ENCODE assay signal across 35 cellular contexts in the genomic region with DNA sequence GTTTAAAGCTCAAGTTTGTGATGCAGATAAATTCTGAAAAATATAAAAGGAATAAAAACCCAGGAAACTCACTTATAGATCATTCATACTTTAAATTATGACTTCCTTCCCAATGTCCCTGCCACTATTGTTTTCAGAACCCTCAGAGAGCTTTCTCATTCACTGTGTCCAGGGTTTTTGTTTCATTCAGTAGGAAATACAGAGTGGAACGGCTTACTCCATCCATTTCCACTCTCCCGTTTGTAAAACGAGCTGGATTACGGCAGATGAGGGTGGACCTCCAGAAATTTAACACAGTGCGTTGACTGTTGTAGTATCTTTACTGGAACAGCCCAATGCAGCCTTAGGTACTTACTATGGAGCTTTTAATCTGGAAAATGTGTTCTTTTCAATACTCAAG. TPM values are rescaled to one million over a fixed set of nuclear protein-coding genes. Genes with fewer than 3 reads are reported as not detected.
"Had no signal": no experiment of that assay in that cellular context is flagged by ENCODE, and none has a peak within 500 bp of the region (broad histone marks: within the 10 kb centered on the region; RNA-seq: fewer than 3 reads in every experiment).

No MANE protein-coding gene starts in this region.

- H3K36me3 Mint-ChIP-seq: memory B cell, mesothelial cell of epicardium, naive B cell had no signal

- H3K4me3 ChIP-seq: hepatocyte, left lung, left ventricle myocardium inferior, lower lobe of right lung, lung, mucosa of descending colon had no signal

- H3K27ac ChIP-seq: hepatocyte, left lung, left ventricle myocardium inferior, lower lobe of right lung had no signal

- FAIRE-seq: islet of Langerhans, keratinocyte, kidney had no signal

- H3K4me1 Mint-ChIP-seq: immature natural killer cell had no signal

- H3K79me2 ChIP-seq: hepatocyte had no signal

- H3K4me2 ChIP-seq: hepatocyte had no signal

- H3K27ac Mint-ChIP-seq: immature natural killer cell; memory B cell; mesothelial cell of epicardium; naive B cell; naive thymus-derived CD4-positive, alpha-beta T cell; naive thymus-derived CD8-positive, alpha-beta T cell had no signal

- H3K4me3 Mint-ChIP-seq: immature natural killer cell; memory B cell; mesothelial cell of epicardium; naive B cell; naive thymus-derived CD4-positive, alpha-beta T cell; naive thymus-derived CD8-positive, alpha-beta T cell had no signal

- H3K9me3 Mint-ChIP-seq: immature natural killer cell had no signal

- ATAC-seq: left cardiac atrium; left colon; left lobe of liver; left lung; left ventricle myocardium superior; lower lobe of right lung; mucosa of descending colon; naive thymus-derived CD4-positive, alpha-beta T cell; naive thymus-derived CD8-positive, alpha-beta T cell had no signal

- DNase-seq: hippocampal formation; hypothalamus; immature natural killer cell; islet precursor cell; kidney; kidney glomerular epithelial cell; left cardiac atrium; left colon; left lung; left ventricle myocardium inferior; left ventricle myocardium superior; lower lobe of right lung; mammary epithelial cell; mesenchymal stem cell; mesendoderm; midbrain; mucosa of descending colon; naive B cell; naive thymus-derived CD4-positive, alpha-beta T cell; naive thymus-derived CD8-positive, alpha-beta T cell had no signal

- H2AFZ ChIP-seq: hepatocyte had no signal

- H3K9me3 ChIP-seq: lower lobe of right lung, mucosa of descending colon had no signal

- H3K4me1 ChIP-seq: left ventricle myocardium inferior, lower lobe of right lung had no signal

- H3K36me3 ChIP-seq: left lung, left ventricle myocardium inferior, lower lobe of right lung had no signal

RNA-seq across cellular contexts. Expression of gene BPIFA1, which starts 23.6 kb away (rescaled TPM):
- total RNA-seq: hepatocyte; kidney; kidney epithelial cell; left cardiac atrium; left colon; left lobe of liver; left ventricle myocardium inferior; left ventricle myocardium superior; liver; lower leg skin; lung microvascular endothelial cell; mammary epithelial cell; mesenteric fat pad; mesothelial cell of epicardium; mononuclear cell; mucosa of descending colon; mucosa of gallbladder; myocyte; naive thymus-derived CD4-positive, alpha-beta T cell; naive thymus-derived CD8-positive, alpha-beta T cell had no signal
- polyA plus RNA-seq: hepatocyte; immature natural killer cell; keratinocyte; liver; mammary epithelial cell; naive thymus-derived CD4-positive, alpha-beta T cell; naive thymus-derived CD8-positive, alpha-beta T cell had no signal

RNA-seq across cellular contexts. Expression of gene BPIFB1, which starts 23.6 kb away (rescaled TPM):
- total RNA-seq: kidney; kidney epithelial cell; left cardiac atrium; left colon; left ventricle myocardium inferior; left ventricle myocardium superior; lower leg skin; lung microvascular endothelial cell; mammary epithelial cell; mesenteric fat pad; mesothelial cell of epicardium; mononuclear cell; mucosa of descending colon; myocyte; naive thymus-derived CD4-positive, alpha-beta T cell; naive thymus-derived CD8-positive, alpha-beta T cell had no signal
- polyA plus RNA-seq: immature natural killer cell; keratinocyte; mammary epithelial cell; naive thymus-derived CD4-positive, alpha-beta T cell; naive thymus-derived CD8-positive, alpha-beta T cell had no signal

RNA-seq across cellular contexts. Expression of gene BPIFA3, which starts 42.2 kb away (rescaled TPM):
- total RNA-seq: hepatocyte; kidney; kidney epithelial cell; left cardiac atrium; left colon; left lobe of liver; left lung; left ventricle myocardium inferior; left ventricle myocardium superior; liver; lower leg skin; lower lobe of right lung; lung; lung microvascular endothelial cell; mammary epithelial cell; mesenteric fat pad; mesothelial cell of epicardium; mononuclear cell; mucosa of descending colon; mucosa of gallbladder; myocyte; naive thymus-derived CD4-positive, alpha-beta T cell; naive thymus-derived CD8-positive, alpha-beta T cell had no signal
- polyA plus RNA-seq: hepatocyte; immature natural killer cell; keratinocyte; liver; lung; mammary epithelial cell; naive thymus-derived CD4-positive, alpha-beta T cell; naive thymus-derived CD8-positive, alpha-beta T cell had no signal
